10 cellular contexts compared by ENCODE assay signal in genomic region chr2:214830794-214831346, GRCh38. TPM values are rescaled to one million over a fixed set of nuclear protein-coding genes. Genes with fewer than 3 reads are reported as not detected.
A peak's percentile ranks its signal among the peaks of the same experiment; 100 is the strongest.
DNase-seq lines count a peak whose midpoint lies in the region; ATAC-seq and TF ChIP-seq lines count a peak whose summit lies in the region.
"Had no signal": no experiment of that assay in that cellular context is flagged by ENCODE, and none has a peak within 500 bp of the region (broad histone marks: within the 10 kb centered on the region; RNA-seq: fewer than 3 reads in every experiment).

No MANE protein-coding gene starts in this region.

- TF ChIP-seq CTCF in CD14-positive monocyte (IDR thresholded peaks at IDR 0.05) (peak; percentile 32), RWPE2 (IDR thresholded peaks at IDR 0.05; ENCODE audit: poor library complexity, severe bottlenecking) (peak; percentile 40), kidney epithelial cell (IDR thresholded peaks at IDR 0.05; ENCODE audit: insufficient read depth, low read length, poor library complexity, severe bottlenecking) (peak; percentile 25)

- no peak overlapping the region for H3K4me3 Mint-ChIP-seq in CD14-positive monocyte
- no peak overlapping the region for H3K4me3 Mint-ChIP-seq in activated T-cell treated with anti-CD3 and anti-CD28 coated beads, Interleukin-2, amount 50 U/mL, for 4 hours
- H3K4me3 Mint-ChIP-seq: immature natural killer cell had no signal

- intact Hi-C loops in CD14-positive monocyte (cut with micrococcal nuclease): no loop called here

- H3K27me3 ChIP-seq in RWPE2 (ENCODE audit: insufficient read depth, poor library complexity, severe bottlenecking) (no peaks in the 10 kb centered on the region), kidney epithelial cell (ENCODE audit: control insufficient read depth, insufficient read depth, low read length) (no peaks in the 10 kb centered on the region)

- no peak overlapping the region for H3K27ac ChIP-seq in RWPE2 (ENCODE audit: poor library complexity, severe bottlenecking)

- peak overlapping the region in 1 of 7 donors; percentile 25 for H3K27ac Mint-ChIP-seq in CD14-positive monocyte
- H3K27ac Mint-ChIP-seq: immature natural killer cell had no signal

- H3K36me3 ChIP-seq in RWPE2 (ENCODE audit: low read depth) (no peaks in the 10 kb centered on the region), kidney epithelial cell (ENCODE audit: control insufficient read depth, insufficient read depth, low read length) (no peaks in the 10 kb centered on the region)

- H3K4me3 ChIP-seq in RWPE2 (ENCODE audit: severe bottlenecking): no peak overlapping the region
- no peak overlapping the region for H3K4me3 ChIP-seq in kidney epithelial cell (ENCODE audit: low read depth, low read length)

- H3K36me3 Mint-ChIP-seq in CD14-positive monocyte: no peaks in the 10 kb centered on the region
- no peaks in the 10 kb centered on the region for H3K36me3 Mint-ChIP-seq in activated T-cell treated with anti-CD3 and anti-CD28 coated beads, Interleukin-2, amount 50 U/mL, for 4 hours (ENCODE audit: insufficient read depth)
- H3K36me3 Mint-ChIP-seq: immature natural killer cell had no signal

- no peak for DNase-seq in CD14-positive monocyte (ENCODE audit: low spot score)
- no peak for DNase-seq in RWPE2 (ENCODE audit: low spot score)
- no peak for DNase-seq in kidney epithelial cell (ENCODE audit: low read depth)
- DNase-seq in activated T-cell treated with anti-CD3 and anti-CD28 coated beads, Interleukin-2, amount 50 U/mL, for 4 hours: no peak
- no peak for DNase-seq in NCI-H1417 (lab: John Stamatoyannopoulos, UW)
- no peak for DNase-seq in stimulated activated CD4-positive, alpha-beta T cell treated with anti-CD3 and anti-CD28 coated beads, Interleukin-1b, Interleukin-23, amount 100 ng/mL, for 48 hours
- no peak for DNase-seq in activated CD8-positive, alpha-beta memory T cell treated with anti-CD3 and anti-CD28 coated beads for 24 hours
- DNase-seq: immature natural killer cell, NCI-H446 had no signal

- no peaks in the 10 kb centered on the region for H3K4me1 Mint-ChIP-seq in CD14-positive monocyte
- H3K4me1 Mint-ChIP-seq in activated T-cell treated with anti-CD3 and anti-CD28 coated beads, Interleukin-2, amount 50 U/mL, for 4 hours (ENCODE audit: low read depth): no peaks in the 10 kb centered on the region
- H3K4me1 Mint-ChIP-seq: immature natural killer cell had no signal

- peaks cover 4% of the 10 kb centered on the region for H3K4me1 ChIP-seq in RWPE2 (ENCODE audit: insufficient read depth, poor library complexity, severe bottlenecking)

- H3K9me3 ChIP-seq in RWPE2 (ENCODE audit: severe bottlenecking): no peaks in the 10 kb centered on the region

- ATAC-seq in GM19372 (IDR thresholded peaks at IDR 0.05; ENCODE audit: low read depth, unreplicated experiment) (peak; percentile 75), RWPE2 (ENCODE audit: low read depth) (0 out of 3 replicates have a peak, but pooled peaks have one; percentile 45)
- ATAC-seq in activated T-cell treated with anti-CD3 and anti-CD28 coated beads, Interleukin-2, amount 50 U/mL, for 4 hours: no peak

- H3K9me3 Mint-ChIP-seq in CD14-positive monocyte: peaks cover 0 to 2% (median 0%) of the 10 kb centered on the region in 7 donors
- no peaks in the 10 kb centered on the region for H3K9me3 Mint-ChIP-seq in activated T-cell treated with anti-CD3 and anti-CD28 coated beads, Interleukin-2, amount 50 U/mL, for 4 hours
- H3K9me3 Mint-ChIP-seq: immature natural killer cell had no signal

- peaks cover 1 to 4% (median 2%) of the 10 kb centered on the region in 3 donors for H3K27me3 Mint-ChIP-seq in CD14-positive monocyte (ENCODE audit: low read depth in 3 of 3)
- peaks cover 2% of the 10 kb centered on the region for H3K27me3 Mint-ChIP-seq in activated T-cell treated with anti-CD3 and anti-CD28 coated beads, Interleukin-2, amount 50 U/mL, for 4 hours (ENCODE audit: low read depth)

RNA-seq across cellular contexts. Expression of gene BARD1, which starts 21.4 kb away (rescaled TPM):
- 1 to 10 TPM; 2.4 to 3.3 TPM for polyA plus RNA-seq in CD14-positive monocyte
- 6.0 and 7.7 TPM in 2 replicates for total RNA-seq in kidney epithelial cell
- total RNA-seq in activated T-cell treated with anti-CD3 and anti-CD28 coated beads, Interleukin-2, amount 50 U/mL, for 4 hours: 10 to 100 TPM; 12.0 to 14.1 (median 12.3) TPM

Comparison
In these comparisons a context has a peak if more than half of its experiments do, and no peak if none do; other contexts are left out.
1. ATAC-seq: peak in GM19372 (single experiment) and RWPE2 (single experiment); none in activated T-cell treated with anti-CD3 and anti-CD28 coated beads, Interleukin-2, amount 50 U/mL, for 4 hours (0 of 2).
2. Peak in every context shown above with its lines, with median percentiles within 50 percentile points of each other: CTCF ChIP-seq.